1 cellular context compared by ENCODE assay signal in the genomic region with DNA sequence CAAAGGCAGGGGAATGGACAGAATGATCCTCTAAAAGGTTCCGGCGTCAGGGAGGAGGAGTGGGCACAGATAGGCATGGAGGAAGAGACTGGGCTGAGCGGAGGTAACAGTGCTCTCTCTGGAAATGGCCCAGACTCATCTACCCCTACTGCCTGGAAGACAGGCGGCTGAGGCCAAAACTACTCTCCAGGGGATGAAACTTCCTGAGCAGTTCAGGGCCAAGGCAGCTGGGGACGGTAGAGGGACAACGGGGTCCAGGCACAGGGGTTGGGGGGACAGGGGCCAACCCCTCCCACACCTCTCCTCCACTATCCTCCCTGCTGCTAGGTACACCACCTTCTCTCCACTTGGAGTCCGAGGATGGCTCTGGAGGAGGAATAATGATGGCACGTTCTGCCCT.
TF ChIP-seq lines count a peak whose summit lies in the region.

No MANE protein-coding gene starts in this region.

TF ChIP-seq in liver, 16 proteins besides CTCF, POLR2A, EP300 and RAD21 (continued from another document):
- TF ChIP-seq, protein P1, sequence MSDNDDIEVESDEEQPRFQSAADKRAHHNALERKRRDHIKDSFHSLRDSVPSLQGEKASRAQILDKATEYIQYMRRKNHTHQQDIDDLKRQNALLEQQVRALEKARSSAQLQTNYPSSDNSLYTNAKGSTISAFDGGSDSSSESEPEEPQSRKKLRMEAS (IDR thresholded peaks at IDR 0.05): no peak
- no peak for TF ChIP-seq TAF1 (conservative IDR thresholded peaks at IDR 0.05)
- TF ChIP-seq, protein P2, sequence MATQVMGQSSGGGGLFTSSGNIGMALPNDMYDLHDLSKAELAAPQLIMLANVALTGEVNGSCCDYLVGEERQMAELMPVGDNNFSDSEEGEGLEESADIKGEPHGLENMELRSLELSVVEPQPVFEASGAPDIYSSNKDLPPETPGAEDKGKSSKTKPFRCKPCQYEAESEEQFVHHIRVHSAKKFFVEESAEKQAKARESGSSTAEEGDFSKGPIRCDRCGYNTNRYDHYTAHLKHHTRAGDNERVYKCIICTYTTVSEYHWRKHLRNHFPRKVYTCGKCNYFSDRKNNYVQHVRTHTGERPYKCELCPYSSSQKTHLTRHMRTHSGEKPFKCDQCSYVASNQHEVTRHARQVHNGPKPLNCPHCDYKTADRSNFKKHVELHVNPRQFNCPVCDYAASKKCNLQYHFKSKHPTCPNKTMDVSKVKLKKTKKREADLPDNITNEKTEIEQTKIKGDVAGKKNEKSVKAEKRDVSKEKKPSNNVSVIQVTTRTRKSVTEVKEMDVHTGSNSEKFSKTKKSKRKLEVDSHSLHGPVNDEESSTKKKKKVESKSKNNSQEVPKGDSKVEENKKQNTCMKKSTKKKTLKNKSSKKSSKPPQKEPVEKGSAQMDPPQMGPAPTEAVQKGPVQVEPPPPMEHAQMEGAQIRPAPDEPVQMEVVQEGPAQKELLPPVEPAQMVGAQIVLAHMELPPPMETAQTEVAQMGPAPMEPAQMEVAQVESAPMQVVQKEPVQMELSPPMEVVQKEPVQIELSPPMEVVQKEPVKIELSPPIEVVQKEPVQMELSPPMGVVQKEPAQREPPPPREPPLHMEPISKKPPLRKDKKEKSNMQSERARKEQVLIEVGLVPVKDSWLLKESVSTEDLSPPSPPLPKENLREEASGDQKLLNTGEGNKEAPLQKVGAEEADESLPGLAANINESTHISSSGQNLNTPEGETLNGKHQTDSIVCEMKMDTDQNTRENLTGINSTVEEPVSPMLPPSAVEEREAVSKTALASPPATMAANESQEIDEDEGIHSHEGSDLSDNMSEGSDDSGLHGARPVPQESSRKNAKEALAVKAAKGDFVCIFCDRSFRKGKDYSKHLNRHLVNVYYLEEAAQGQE (IDR thresholded peaks at IDR 0.05): no peak
- TF ChIP-seq, protein P3, sequence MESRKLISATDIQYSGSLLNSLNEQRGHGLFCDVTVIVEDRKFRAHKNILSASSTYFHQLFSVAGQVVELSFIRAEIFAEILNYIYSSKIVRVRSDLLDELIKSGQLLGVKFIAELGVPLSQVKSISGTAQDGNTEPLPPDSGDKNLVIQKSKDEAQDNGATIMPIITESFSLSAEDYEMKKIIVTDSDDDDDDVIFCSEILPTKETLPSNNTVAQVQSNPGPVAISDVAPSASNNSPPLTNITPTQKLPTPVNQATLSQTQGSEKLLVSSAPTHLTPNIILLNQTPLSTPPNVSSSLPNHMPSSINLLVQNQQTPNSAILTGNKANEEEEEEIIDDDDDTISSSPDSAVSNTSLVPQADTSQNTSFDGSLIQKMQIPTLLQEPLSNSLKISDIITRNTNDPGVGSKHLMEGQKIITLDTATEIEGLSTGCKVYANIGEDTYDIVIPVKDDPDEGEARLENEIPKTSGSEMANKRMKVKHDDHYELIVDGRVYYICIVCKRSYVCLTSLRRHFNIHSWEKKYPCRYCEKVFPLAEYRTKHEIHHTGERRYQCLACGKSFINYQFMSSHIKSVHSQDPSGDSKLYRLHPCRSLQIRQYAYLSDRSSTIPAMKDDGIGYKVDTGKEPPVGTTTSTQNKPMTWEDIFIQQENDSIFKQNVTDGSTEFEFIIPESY (IDR thresholded peaks at IDR 0.05): no peak
- TF ChIP-seq HNF4G (IDR thresholded peaks at IDR 0.05): no peak
